Comparison of ENCODE assay signal across 1 cellular context in the genomic region with DNA sequence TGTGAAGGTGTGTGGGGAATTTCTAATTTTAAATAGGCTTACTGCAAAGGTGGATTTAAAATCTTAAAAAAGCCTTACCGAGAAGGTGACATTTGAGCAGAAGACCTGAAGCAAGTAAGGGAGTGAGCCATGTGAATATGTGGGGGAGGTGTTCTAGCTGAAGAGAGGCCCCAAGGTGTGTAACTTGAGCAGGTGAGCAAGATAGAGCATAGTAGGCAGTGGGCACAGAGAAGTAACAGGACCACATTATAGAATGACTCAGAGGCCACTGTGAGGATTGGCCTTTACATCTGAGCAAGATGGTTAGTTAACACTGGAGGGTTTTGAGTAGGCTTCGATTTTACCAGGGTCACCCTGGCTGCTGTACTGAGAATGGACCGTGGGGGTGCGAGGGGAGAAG.
TF ChIP-seq lines count a peak whose summit lies in the region.

No MANE protein-coding gene starts in this region.

TF ChIP-seq in H1, 55 proteins besides CTCF, POLR2A, EP300 and RAD21:
- TF ChIP-seq SP4 (IDR thresholded peaks at IDR 0.05; ENCODE audit: low read length), result no peak
